In the genomic region with DNA sequence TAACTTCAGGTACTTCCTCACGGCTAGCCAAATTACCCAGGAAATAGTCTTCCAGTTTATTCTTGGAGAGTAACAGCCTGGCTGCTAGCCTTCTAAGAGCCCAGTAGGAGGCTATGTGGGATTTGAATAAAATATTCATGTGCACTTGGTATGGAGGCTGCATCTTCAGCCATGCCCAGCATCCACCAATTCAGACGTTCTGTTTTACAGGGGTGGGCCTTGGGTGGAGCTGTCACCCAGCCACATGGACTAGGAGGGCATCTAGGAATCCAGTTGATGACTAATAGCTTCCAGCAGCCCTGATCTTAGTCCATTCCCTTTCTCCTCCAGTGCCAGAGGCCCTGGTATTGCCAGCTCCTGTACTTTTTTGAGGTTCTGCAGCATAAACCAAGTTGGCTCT, we compare ENCODE assay signal across 16 cellular contexts.
DNase-seq lines count a peak whose midpoint lies in the region; FAIRE-seq and TF ChIP-seq lines count a peak whose summit lies in the region.
"Had no signal": no experiment of that assay in that cellular context is flagged by ENCODE, and none has a peak within 500 bp of the region (broad histone marks: within the 10 kb centered on the region; RNA-seq: fewer than 3 reads in every experiment).

No MANE protein-coding gene starts in this region.

- no peak overlapping the region for H3K14ac ChIP-seq in H1 (ENCODE audit: insufficient read length)

- H3K56ac ChIP-seq in H1 (replicated peaks; ENCODE audit: insufficient read length, low read depth, low read length): no peak overlapping the region

- H3K4ac ChIP-seq in H1 (replicated peaks; ENCODE audit: insufficient read length, low read depth, low read length): no peak overlapping the region

- no peak for FAIRE-seq in H1 (lab: Jason Lieb, UNC)
- no peak for FAIRE-seq in GM12891 (lab: Jason Lieb, UNC)
- FAIRE-seq: K562 had no signal

- no peak for TF ChIP-seq RAD21 in H1 (IDR thresholded peaks at IDR 0.05 in 1 of 2, conservative IDR thresholded peaks at IDR 0.05 in 1 of 2; ENCODE audit: low read depth in 2 of 2, low read length in 2 of 2)

- H3K4me2 ChIP-seq in H1 (ENCODE audit: insufficient read depth in 1 of 2, low read depth in 2 of 2, low read length in 2 of 2): no peak overlapping the region

- H4K20me1 ChIP-seq in H1 (replicated peaks in 1 of 2; ENCODE audit: control insufficient read depth in 1 of 2, insufficient read depth in 2 of 2, low read length in 2 of 2): no peaks in the 10 kb centered on the region

- no peak overlapping the region for H2BK12ac ChIP-seq in H1 (ENCODE audit: low read depth, low read length)

- H3K4me1 ChIP-seq in H1 (replicated peaks in 1 of 4; ENCODE audit: control insufficient read depth in 3 of 4, insufficient read depth in 4 of 4, low read length in 3 of 4): no peaks in the 10 kb centered on the region
- H3K4me1 ChIP-seq in mesodermal cell (ENCODE audit: control insufficient read depth, insufficient read depth, low read length, poor library complexity, severe bottlenecking): peaks cover 5% of the 10 kb centered on the region

- H4K5ac ChIP-seq in H1 (ENCODE audit: insufficient read length, low read depth, low read length): no peak overlapping the region

- no peak overlapping the region for H4K8ac ChIP-seq in H1 (ENCODE audit: extremely low read depth, insufficient read depth, low read length)

- no peak overlapping the region for H3K23ac ChIP-seq in H1 (ENCODE audit: insufficient read length)

- H3K9me3 ChIP-seq in H1 (ENCODE audit: insufficient read depth in 2 of 2, low read depth in 1 of 2, low read length in 1 of 2): no peaks in the 10 kb centered on the region; a peak in 1 of 4 replicates
- H3K9me3 ChIP-seq in mesodermal cell (ENCODE audit: control insufficient read depth, low read length): no peaks in the 10 kb centered on the region
- H3K9me3 ChIP-seq: neutrophil had no signal

- H2BK20ac ChIP-seq in H1 (ENCODE audit: low read length): no peak overlapping the region

- no peak overlapping the region for H4K91ac ChIP-seq in H1 (replicated peaks; ENCODE audit: insufficient read length, low read length)

- no peak overlapping the region for H3K9ac ChIP-seq in H1 (replicated peaks in 1 of 4; ENCODE audit: extremely low read depth in 1 of 4, low read depth in 3 of 4, low read length in 3 of 4)

- DNase-seq in EL (peak; percentile 77), NCI-H69 (lab: John Stamatoyannopoulos, UW) (peak; percentile 1), H1 (ENCODE audit: low read depth in 1 of 2, low spot score in 2 of 2) (no peak), anterior cingulate cortex (lab: John Stamatoyannopoulos, UW) (no peak), GM12891 (ENCODE audit: insufficient read length, low spot score) (no peak), mucosa of gallbladder (ENCODE audit: low spot score) (no peak)
- no peak for DNase-seq in activated naive CD4-positive, alpha-beta T cell treated with anti-CD3 and anti-CD28 coated beads, Interleukin-2, amount 50 U/mL, for 16 hours
- DNase-seq: activated CD4-positive, alpha-beta T cell treated with anti-CD3 and anti-CD28 coated beads, Interleukin-2, amount 50 U/mL, for 48 hours; activated naive CD4-positive, alpha-beta T cell treated with Interleukin-2 at 50 U/mL for 16 hours; DMS153; immature natural killer cell; stimulated activated CD4-positive, alpha-beta T cell treated with anti-CD3 and anti-CD28 coated beads, Interleukin-2, amount 100 ng/mL, for 24 hours had no signal

- H3K27ac ChIP-seq in H1 (ENCODE audit: low read depth, low read length): no peak overlapping the region
- H3K27ac ChIP-seq in mesodermal cell (ENCODE audit: low read depth, low read length, severe bottlenecking): peak overlapping the region; percentile 10
- H3K27ac ChIP-seq: neutrophil, SK-N-MC had no signal

- no peaks in the 10 kb centered on the region for H3K79me1 ChIP-seq in H1 (ENCODE audit: low read depth, low read length)

- 0 out of 2 replicates have a peak overlapping the region, but pooled peaks have one; percentile 19 for H2AFZ ChIP-seq in H1 (ENCODE audit: low read length)

- no peak overlapping the region for H3K18ac ChIP-seq in H1 (ENCODE audit: extremely low read depth, low read length)

- no peak for TF ChIP-seq EP300 in H1 (IDR thresholded peaks at IDR 0.05; ENCODE audit: borderline replicate concordance in 1 of 2, low read depth in 2 of 2, low read length in 2 of 2)

- no peak for TF ChIP-seq CTCF in H1 (IDR thresholded peaks at IDR 0.05; ENCODE audit: control extremely low read depth in 1 of 3, insufficient read depth in 1 of 3, low read depth in 1 of 3, low read length in 3 of 3)

- H3K4me3 ChIP-seq in H1 (ENCODE audit: extremely low read depth in 1 of 4, insufficient read depth in 2 of 4, low read depth in 3 of 4, low read length in 4 of 4) (no peak overlapping the region), mesodermal cell (ENCODE audit: extremely low read depth, insufficient read depth, low read length, poor library complexity, severe bottlenecking) (no peak overlapping the region)
- H3K4me3 ChIP-seq: K562, SK-N-MC had no signal

- no peak overlapping the region for H2BK5ac ChIP-seq in H1 (ENCODE audit: low read depth, low read length)

- TF ChIP-seq POLR2A in H1 (IDR thresholded peaks at IDR 0.05; ENCODE audit: control extremely low read depth in 1 of 2, low read depth in 2 of 2, low read length in 2 of 2) (no peak), GM12891 (IDR thresholded peaks at IDR 0.05; ENCODE audit: low read depth, low read length) (no peak)

- no peaks in the 10 kb centered on the region for H3K79me2 ChIP-seq in H1 (ENCODE audit: control insufficient read depth in 1 of 2, insufficient read depth in 2 of 2, low read length in 2 of 2)

- no peak overlapping the region for H2AK5ac ChIP-seq in H1 (ENCODE audit: low read depth, low read length)

- no peak overlapping the region for H2BK120ac ChIP-seq in H1 (replicated peaks; ENCODE audit: low read depth, low read length)

- no peaks in the 10 kb centered on the region for H3K27me3 ChIP-seq in H1 (replicated peaks in 1 of 4; ENCODE audit: control insufficient read depth in 3 of 4, extremely low read depth in 1 of 4, insufficient read depth in 3 of 4, low read length in 3 of 4)
- H3K27me3 ChIP-seq: neutrophil had no signal

- POLR2A ChIA-PET in H1 (lab: Charles Lee; ENCODE audit: partially characterized antibody): no interaction called here

- WGBS in H1 (ENCODE audit: extremely low coverage in 1 of 2, insufficient coverage in 1 of 2, insufficient read length in 1 of 2, insufficient replicate concordance in 2 of 2, low coverage in 1 of 2, low lambda C conversion rate in 2 of 2, missing lambda C conversion rate in 1 of 2), 2 experiments: 77% methylated on average over 2 of the region's 2 CpGs; no CpG with 5 or more reads in 1 of the 2 experiments
- 17 to 58% methylated on average over 1 to 2 of the region's 2 CpGs for WGBS in mesodermal cell (ENCODE audit: insufficient coverage in 2 of 2), 2 experiments

- H3K36me3 ChIP-seq in H1 (ENCODE audit: control insufficient read depth in 2 of 4, insufficient read depth in 4 of 4, low read length in 3 of 4) (no peaks in the 10 kb centered on the region; a peak in 1 of 8 replicates), mesodermal cell (ENCODE audit: control insufficient read depth, insufficient read depth, low read length) (no peaks in the 10 kb centered on the region)
- H3K36me3 ChIP-seq: neutrophil had no signal

- H3K23me2 ChIP-seq in H1 (ENCODE audit: low read depth, low read length): no peaks in the 10 kb centered on the region

- no peak overlapping the region for H2BK15ac ChIP-seq in H1 (ENCODE audit: low read length)

- CTCF ChIA-PET in H1 (lab: Charles Lee; ENCODE audit: partially characterized antibody): interaction anchor here (0.5 to 1.9 kb wide), 3 partner anchors 11 to 116 kb away, joined by 3 to 6 read pairs (median 3); no protein-coding TSS in a partner anchor

TF ChIP-seq in H1, 55 proteins besides CTCF, POLR2A, EP300 and RAD21 (continues in another document):
- TF ChIP-seq CTBP2 (IDR thresholded peaks at IDR 0.05; ENCODE audit: borderline replicate concordance, insufficient read depth, insufficient read length, low read length) (no peak), TAF7 (optimal IDR thresholded peaks at IDR 0.05; ENCODE audit: borderline replicate concordance, low read depth, low read length) (no peak), SP4 (IDR thresholded peaks at IDR 0.05; ENCODE audit: low read length) (no peak), SUZ12 (IDR thresholded peaks at IDR 0.05; ENCODE audit: low read length) (no peak), CEBPB (IDR thresholded peaks at IDR 0.05; ENCODE audit: low read depth, low read length) (no peak), SIN3A (conservative IDR thresholded peaks at IDR 0.05 in 1 of 2, IDR thresholded peaks at IDR 0.05 in 1 of 2; ENCODE audit: low read depth in 1 of 2, low read length in 2 of 2) (no peak), SRF (IDR thresholded peaks at IDR 0.05; ENCODE audit: low read depth, low read length) (no peak), CHD2 (IDR thresholded peaks at IDR 0.05; ENCODE audit: low read length) (no peak), SIRT6 (IDR thresholded peaks at IDR 0.05; ENCODE audit: low read length) (no peak), TAF1 (IDR thresholded peaks at IDR 0.05; ENCODE audit: low read depth, low read length) (no peak), POU5F1 (IDR thresholded peaks at IDR 0.05; ENCODE audit: low read depth, low read length) (no peak)

TF ChIP-seq in GM12891, 5 proteins besides CTCF, POLR2A, EP300 and RAD21:
- TF ChIP-seq POLR2AphosphoS5 (IDR thresholded peaks at IDR 0.05; ENCODE audit: low read depth, low read length) (no peak), TAF1 (IDR thresholded peaks at IDR 0.05; ENCODE audit: low read depth, low read length) (no peak), SPI1 (IDR thresholded peaks at IDR 0.05; ENCODE audit: low read depth, low read length) (no peak), POU2F2 (IDR thresholded peaks at IDR 0.05; ENCODE audit: low read depth, low read length) (no peak)

Comparison
In these comparisons a context has a peak if more than half of its experiments do, and no peak if none do; other contexts are left out.
1. DNase-seq: peak in EL (single experiment) and NCI-H69 (single experiment); none in H1 (0 of 2), anterior cingulate cortex (0 of 58), GM12891 (single experiment), activated naive CD4-positive, alpha-beta T cell treated with anti-CD3 and anti-CD28 coated beads, Interleukin-2, amount 50 U/mL, for 16 hours (single experiment) and mucosa of gallbladder (single experiment).